Comparison of ENCODE assay signal across 21 cellular contexts in genomic region chr9:106969696-106970095, GRCh38.
DNase-seq lines count a peak whose midpoint lies in the region; ATAC-seq and TF ChIP-seq lines count a peak whose summit lies in the region.
"Had no signal": no experiment of that assay in that cellular context is flagged by ENCODE, and none has a peak within 500 bp of the region (broad histone marks: within the 10 kb centered on the region; RNA-seq: fewer than 3 reads in every experiment).

No MANE protein-coding gene starts in this region.

- H3K4me2 ChIP-seq in osteoblast (ENCODE audit: insufficient read depth, low read length), result no peak overlapping the region

- ATAC-seq in GM18519 (IDR thresholded peaks at IDR 0.05; ENCODE audit: low FRiP score, unreplicated experiment), result no peak
- ATAC-seq: esophagus mucosa; gastroesophageal sphincter; HCT116; stimulated activated naive CD8-positive, alpha-beta T cell treated with anti-CD3 and anti-CD28 coated beads, Interleukin-15, amount 100 ng/mL, for 72 hours had no signal

- no peaks in the 10 kb centered on the region for H4K20me1 ChIP-seq in osteoblast (ENCODE audit: insufficient read depth, low read length)

- no peaks in the 10 kb centered on the region for H3K27me3 ChIP-seq in osteoblast (ENCODE audit: insufficient read depth, low read length)
- H3K27me3 ChIP-seq: gastroesophageal sphincter, SJSA1 had no signal

- H3K4me1 ChIP-seq in osteoblast (ENCODE audit: insufficient read depth, low read length), result peaks cover 10% of the 10 kb centered on the region

- H3K36me3 ChIP-seq in osteoblast (ENCODE audit: insufficient read depth, low read length), result peaks cover 17% of the 10 kb centered on the region

- DNase-seq in NCI-H2107 treated with DMSO at 0.1 percent for 48 hours (lab: John Stamatoyannopoulos, UW; ENCODE audit: unreplicated experiment) (peak; percentile 45), NCI-H2107 (lab: John Stamatoyannopoulos, UW) (no peak), NCI-H69 (lab: John Stamatoyannopoulos, UW) (peak; percentile 40), foreskin melanocyte (peak; percentile 19), substantia nigra (lab: John Stamatoyannopoulos, UW) (peak in 1 of 49 donors; percentile 1), GM19240 (ENCODE audit: insufficient read length, low spot score) (no peak), osteoblast (ENCODE audit: insufficient read length, low spot score, missing footprints) (no peak)
- DNase-seq: activated B cell treated with CpG ODN at 0.5 μM for 24 hours; activated CD4-positive, alpha-beta memory T cell treated with anti-CD3 and anti-CD28 coated beads for 36 hours; activated effector memory CD4-positive, alpha-beta T cell treated with anti-CD3 and anti-CD28 coated beads, Interleukin-2, amount 50 U/mL, for 16 hours; Karpas-422; NCI-H2081 treated with DMSO at 0.1 percent for 48 hours; NCI-H774; psoas muscle; stimulated activated naive CD8-positive, alpha-beta T cell treated with anti-CD3 and anti-CD28 coated beads, Interleukin-15, amount 100 ng/mL, for 72 hours had no signal

- H2AFZ ChIP-seq in osteoblast (ENCODE audit: low read length), result no peak overlapping the region

- no peaks in the 10 kb centered on the region for H3K79me2 ChIP-seq in osteoblast (ENCODE audit: insufficient read depth, low read length)

- H3K4me3 ChIP-seq in osteoblast (ENCODE audit: insufficient read depth, low read length), result no peak overlapping the region
- H3K4me3 ChIP-seq: gastroesophageal sphincter, psoas muscle, SJSA1, skin epidermis had no signal

- no peaks in the 10 kb centered on the region for H3K9me3 ChIP-seq in osteoblast (ENCODE audit: low read depth, low read length)
- H3K9me3 ChIP-seq: gastroesophageal sphincter, psoas muscle, SJSA1 had no signal

- no peak for TF ChIP-seq CTCF in osteoblast (IDR thresholded peaks at IDR 0.05; ENCODE audit: extremely low read depth, low read depth, low read length)

- peak overlapping the region; percentile 71 for H3K27ac ChIP-seq in substantia nigra (ENCODE audit: low read depth, low read length, poor library complexity, severe bottlenecking)
- no peak overlapping the region for H3K27ac ChIP-seq in osteoblast (ENCODE audit: low read depth, low read length)
- H3K27ac ChIP-seq: gastroesophageal sphincter, psoas muscle, SJSA1, skin epidermis had no signal

Comparison
In these comparisons a context has a peak if more than half of its experiments do, and no peak if none do; other contexts are left out.
1. DNase-seq: peak in NCI-H2107 treated with DMSO at 0.1 percent for 48 hours (single experiment), NCI-H69 (single experiment) and foreskin melanocyte (single experiment); none in NCI-H2107 (single experiment), GM19240 (single experiment) and osteoblast (single experiment).